Comparison of ENCODE assay signal across 13 cellular contexts in the genomic region with DNA sequence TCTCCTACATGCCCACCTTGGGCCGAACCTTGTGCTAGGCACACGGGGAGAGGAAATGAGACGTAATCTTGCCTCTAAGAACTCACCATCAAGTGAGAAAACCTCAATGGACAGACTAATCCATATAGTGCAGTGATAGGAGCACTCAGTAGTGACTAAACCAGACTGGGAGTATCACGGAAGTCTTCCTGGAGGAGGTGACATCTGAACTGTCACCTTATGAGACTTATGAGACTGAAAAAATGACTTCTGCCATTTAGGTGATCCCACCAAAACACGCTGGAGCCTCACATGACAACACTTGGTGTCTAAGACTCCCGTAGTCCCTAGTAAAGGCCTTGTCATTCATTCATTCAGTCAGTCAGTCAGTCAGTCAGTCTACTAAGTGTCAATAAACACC.
"Had no signal": no experiment of that assay in that cellular context is flagged by ENCODE, and none has a peak within 500 bp of the region (broad histone marks: within the 10 kb centered on the region; RNA-seq: fewer than 3 reads in every experiment).

No MANE protein-coding gene starts in this region.

- H3K4me3 ChIP-seq: adrenal gland, body of pancreas, SK-N-MC, tibial nerve had no signal

- DNase-seq: activated CD4-positive, alpha-beta T cell treated with anti-CD3 and anti-CD28 coated beads, Interleukin-2, amount 50 U/mL, for 1 hour; activated naive CD4-positive, alpha-beta T cell treated with anti-CD3 and anti-CD28 coated beads for 36 hours; activated T-cell treated with anti-CD3 and anti-CD28 coated beads for 4 hours; adrenal gland; body of pancreas; foreskin melanocyte; mesendoderm; nephron progenitor cell; stimulated activated CD4-positive, alpha-beta T cell treated with anti-CD3 and anti-CD28 coated beads, Interleukin-4, amount 100 ng/mL, for 1 hour had no signal

- H3K27ac ChIP-seq: adrenal gland, RWPE1, SK-N-MC had no signal

- ATAC-seq: activated T-helper 17 cell treated with anti-CD3 and anti-CD28 coated beads, Interleukin-2, amount 50 U/mL, for 72 hours; body of pancreas had no signal

- H3K4me1 ChIP-seq: body of pancreas, tibial nerve had no signal

- H3K27me3 ChIP-seq: adrenal gland, body of pancreas, tibial nerve had no signal

- H3K9me3 ChIP-seq: adrenal gland, body of pancreas had no signal

- H3K36me3 ChIP-seq: adrenal gland, tibial nerve had no signal
